8 cellular contexts compared by ENCODE assay signal in genomic region chr1:203288351-203288894, GRCh38. TPM values are rescaled to one million over a fixed set of nuclear protein-coding genes. Genes with fewer than 3 reads are reported as not detected.
DNase-seq lines count a peak whose midpoint lies in the region; ATAC-seq and TF ChIP-seq lines count a peak whose summit lies in the region.
"Had no signal": no experiment of that assay in that cellular context is flagged by ENCODE, and none has a peak within 500 bp of the region (broad histone marks: within the 10 kb centered on the region; RNA-seq: fewer than 3 reads in every experiment).

No MANE protein-coding gene starts in this region.

- H3K9me2 ChIP-seq in DOHH2 (replicated peaks; ENCODE audit: control insufficient read depth, low read length): no peaks in the 10 kb centered on the region

- H3K4me2 ChIP-seq in DOHH2 (ENCODE audit: low read length): peak overlapping the region; percentile 95

- H3K4me1 ChIP-seq in DOHH2 (ENCODE audit: control insufficient read depth, low read length): peaks cover 96% of the 10 kb centered on the region
- peaks cover 59 to 68% of the 10 kb centered on the region in 2 donors for H3K4me1 ChIP-seq in gastrocnemius medialis

- no peak for ATAC-seq in gastrocnemius medialis
- ATAC-seq in GM18519 (IDR thresholded peaks at IDR 0.05; ENCODE audit: low FRiP score, unreplicated experiment): no peak
- ATAC-seq in GM21381 (IDR thresholded peaks at IDR 0.05; ENCODE audit: unreplicated experiment): no peak

- H3K79me2 ChIP-seq in DOHH2 (ENCODE audit: control insufficient read depth, low read length): 0 out of 2 replicates have a peak, but pooled peaks cover 3% of the 10 kb centered on the region

- H3K4me3 ChIP-seq in DOHH2 (ENCODE audit: low read length): peak overlapping the region; percentile 70
- no peak overlapping the region for H3K4me3 ChIP-seq in dorsolateral prefrontal cortex
- H3K4me3 ChIP-seq in gastrocnemius medialis: no peak overlapping the region
- H3K4me3 ChIP-seq: cardiac muscle cell had no signal

- H3K36me3 ChIP-seq in DOHH2 (ENCODE audit: control insufficient read depth, low read length) (peaks cover 13% of the 10 kb centered on the region), gastrocnemius medialis (no peaks in the 10 kb centered on the region)
- H3K36me3 ChIP-seq: cardiac muscle cell had no signal

- H3K9me3 ChIP-seq in DOHH2 (ENCODE audit: control insufficient read depth, insufficient read depth, low read length) (no peaks in the 10 kb centered on the region), gastrocnemius medialis (no peaks in the 10 kb centered on the region)

- H3F3A ChIP-seq in DOHH2 (ENCODE audit: control insufficient read depth, insufficient read depth): peaks cover 45% of the 10 kb centered on the region

- no peak for TF ChIP-seq POLR2A in gastrocnemius medialis (IDR thresholded peaks at IDR 0.05)

- no peaks in the 10 kb centered on the region for H4K20me1 ChIP-seq in DOHH2 (ENCODE audit: control insufficient read depth, insufficient read depth, low read depth, low read length)

- in situ Hi-C loops in gastrocnemius medialis (cut with MboI; ENCODE audit: low sequenced_read_pairs in 4 of 4): no loop called here

- intact Hi-C loops in dorsolateral prefrontal cortex (cut with DNase I) (no loop called here), gastrocnemius medialis (cut with DNase I; ENCODE audit: low total_unique reads) (no loop called here)

- H3K27me3 ChIP-seq in DOHH2 (ENCODE audit: control insufficient read depth, low read length): no peaks in the 10 kb centered on the region
- no peaks in the 10 kb centered on the region for H3K27me3 ChIP-seq in dorsolateral prefrontal cortex
- H3K27me3 ChIP-seq in gastrocnemius medialis: no peaks in the 10 kb centered on the region
- H3K27me3 ChIP-seq: cardiac muscle cell had no signal

- H3K27ac ChIP-seq in DOHH2 (ENCODE audit: low read depth, low read length): peak overlapping the region; percentile 98
- H3K27ac ChIP-seq in dorsolateral prefrontal cortex: peak overlapping the region; percentile 82 to 100 (median 98)
- H3K27ac ChIP-seq in gastrocnemius medialis: peak overlapping the region; percentile 91 to 96 (median 94)

- no peak for TF ChIP-seq CTCF in DOHH2 (IDR thresholded peaks at IDR 0.05; ENCODE audit: low read depth, low read length, poor library complexity, severe bottlenecking)
- no peak for TF ChIP-seq CTCF in dorsolateral prefrontal cortex (IDR thresholded peaks at IDR 0.05 in 54 of 56, conservative IDR thresholded peaks at IDR 0.05 in 2 of 56; ENCODE audit: low read depth in 1 of 56, partially characterized antibody in 56 of 56)
- no peak for TF ChIP-seq CTCF in gastrocnemius medialis (IDR thresholded peaks at IDR 0.05 in 4 of 5, conservative IDR thresholded peaks at IDR 0.05 in 1 of 5)

- DNase-seq in NCI-H2196 (lab: John Stamatoyannopoulos, UW; ENCODE audit: unreplicated experiment) (peak; percentile 47), dorsolateral prefrontal cortex (peak in 1 of 10 donors; percentile 27), gastrocnemius medialis (no peak), glomerular visceral epithelial cell (ENCODE audit: extremely low spot score) (no peak)

RNA-seq across cellular contexts. Expression of gene BTG2, which starts 16.9 kb away (rescaled TPM):
- total RNA-seq in dorsolateral prefrontal cortex (100 to 1,000 TPM in 3 of 120 experiments, 10 to 100 TPM in 117; 21.2 to 122 (median 33.4) TPM), gastrocnemius medialis (100 to 1,000 TPM in 1 of 4 donors, 10 to 100 TPM in 3; 48.0 to 286 (median 74.9) TPM)

RNA-seq across cellular contexts. Expression of gene CHIT1, which starts 59.0 kb away (rescaled TPM):
- total RNA-seq in dorsolateral prefrontal cortex (1 to 10 TPM in 92 of 120 experiments, under 1 TPM in 24, not detected in 4; 0.17 to 6.8 (median 1.6) TPM), gastrocnemius medialis (under 1 TPM in 1 of 4 donors, not detected in 3; 0.20 TPM)
